Comparison of ENCODE assay signal across 17 cellular contexts in the genomic region with DNA sequence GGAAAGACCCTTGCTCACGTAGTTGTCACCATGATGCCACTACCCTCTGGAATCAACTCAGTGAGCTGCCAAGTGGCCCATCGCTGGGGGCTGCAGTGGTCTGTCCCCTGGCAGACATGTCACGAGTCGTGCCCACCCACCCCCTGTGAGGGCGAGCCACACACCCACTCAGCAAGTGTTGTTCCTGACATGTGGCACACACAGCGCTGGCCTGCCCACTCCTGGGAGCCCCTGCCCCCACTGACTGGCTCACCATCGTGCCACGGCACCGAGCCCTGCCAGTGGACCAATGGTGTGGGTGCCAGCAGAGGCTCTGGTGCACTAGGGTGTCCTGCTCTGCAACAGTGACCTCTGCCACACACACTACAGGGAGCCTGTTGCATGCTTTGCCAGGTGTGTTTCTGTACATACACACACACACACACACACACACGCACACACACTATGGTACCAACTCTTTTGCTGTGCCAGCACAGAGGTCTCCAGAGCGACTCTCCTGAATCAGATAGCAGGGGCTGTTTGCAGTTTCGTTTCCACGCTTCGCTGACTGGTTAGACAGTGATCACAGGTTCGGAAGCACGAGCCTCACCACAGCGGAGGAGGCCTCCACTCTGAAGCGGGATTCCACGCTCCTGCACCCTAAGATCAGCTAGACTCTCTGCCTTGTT. TPM values are rescaled to one million over a fixed set of nuclear protein-coding genes. Genes with fewer than 3 reads are reported as not detected.
DNase-seq lines count a peak whose midpoint lies in the region; ATAC-seq and TF ChIP-seq lines count a peak whose summit lies in the region.
"Had no signal": no experiment of that assay in that cellular context is flagged by ENCODE, and none has a peak within 500 bp of the region (broad histone marks: within the 10 kb centered on the region; RNA-seq: fewer than 3 reads in every experiment).

No MANE protein-coding gene starts in this region.

- no peak overlapping the region for H3K4me3 Mint-ChIP-seq in activated naive CD8-positive, alpha-beta T cell treated with anti-CD3 and anti-CD28 coated beads, Interleukin-2, amount 50 U/mL, for 24 hours
- no peak overlapping the region for H3K4me3 Mint-ChIP-seq in activated naive CD8-positive, alpha-beta T cell treated with anti-CD3 and anti-CD28 coated beads for 36 hours
- H3K4me3 Mint-ChIP-seq: stimulated activated naive CD8-positive, alpha-beta T cell treated with anti-CD3 and anti-CD28 coated beads, Interleukin-15, Interleukin-2, amounts not matched to agents 100 ng/mL and 50 ng/mL, for 24 hours had no signal

- ATAC-seq in activated naive CD8-positive, alpha-beta T cell treated with anti-CD3 and anti-CD28 coated beads, Interleukin-2, amount 50 U/mL, for 24 hours: peak; percentile 21
- ATAC-seq in HG03108 (IDR thresholded peaks at IDR 0.05; ENCODE audit: unreplicated experiment): no peak
- ATAC-seq: HCT116 had no signal

- H3K27ac Mint-ChIP-seq in activated naive CD8-positive, alpha-beta T cell treated with anti-CD3 and anti-CD28 coated beads, Interleukin-2, amount 50 U/mL, for 24 hours: no peak overlapping the region
- H3K27ac Mint-ChIP-seq in activated naive CD8-positive, alpha-beta T cell treated with anti-CD3 and anti-CD28 coated beads for 36 hours: no peak overlapping the region
- H3K27ac Mint-ChIP-seq: progenitor cell of endocrine pancreas; stimulated activated naive CD8-positive, alpha-beta T cell treated with anti-CD3 and anti-CD28 coated beads, Interleukin-15, Interleukin-2, amounts not matched to agents 100 ng/mL and 50 ng/mL, for 24 hours had no signal

- H3K4me1 Mint-ChIP-seq in activated naive CD8-positive, alpha-beta T cell treated with anti-CD3 and anti-CD28 coated beads, Interleukin-2, amount 50 U/mL, for 24 hours: no peaks in the 10 kb centered on the region
- no peaks in the 10 kb centered on the region for H3K4me1 Mint-ChIP-seq in activated naive CD8-positive, alpha-beta T cell treated with anti-CD3 and anti-CD28 coated beads for 36 hours

- no peaks in the 10 kb centered on the region for H3K36me3 Mint-ChIP-seq in activated naive CD8-positive, alpha-beta T cell treated with anti-CD3 and anti-CD28 coated beads, Interleukin-2, amount 50 U/mL, for 24 hours (ENCODE audit: low read depth)
- H3K36me3 Mint-ChIP-seq in activated naive CD8-positive, alpha-beta T cell treated with anti-CD3 and anti-CD28 coated beads for 36 hours: peaks cover 4% of the 10 kb centered on the region
- H3K36me3 Mint-ChIP-seq: CD8-positive, alpha-beta memory T cell had no signal

- intact Hi-C loops in esophagus squamous epithelium (cut with DNase I): no loop called here

- no peak overlapping the region for H3K27ac ChIP-seq in esophagus squamous epithelium
- H3K27ac ChIP-seq in effector memory CD4-positive, alpha-beta T cell (ENCODE audit: insufficient read depth, low read length, poor library complexity, severe bottlenecking): no peak overlapping the region
- H3K27ac ChIP-seq: SJCRH30 had no signal

- DNase-seq in activated naive CD8-positive, alpha-beta T cell treated with anti-CD3 and anti-CD28 coated beads, Interleukin-2, amount 50 U/mL, for 24 hours: no peak
- DNase-seq in activated naive CD8-positive, alpha-beta T cell treated with anti-CD3 and anti-CD28 coated beads for 36 hours: no peak
- peak; percentile 30 for DNase-seq in OCI-M1 (lab: John Stamatoyannopoulos, UW)
- peak; percentile 64 for DNase-seq in left kidney (ENCODE audit: low read depth, low spot score)
- DNase-seq in esophagus squamous epithelium (lab: John Stamatoyannopoulos, UW): no peak
- no peak for DNase-seq in NCI-H1105 treated with DMSO at 0.1 percent for 48 hours (lab: John Stamatoyannopoulos, UW)
- no peak for DNase-seq in effector memory CD4-positive, alpha-beta T cell
- DNase-seq: ACHN; activated CD4-positive, CD25-positive, alpha-beta regulatory T cell treated with anti-CD3 and anti-CD28 coated beads, Interleukin-2, amount 50 U/mL, for 72 hours; CD8-positive, alpha-beta memory T cell; foreskin melanocyte; SJCRH30; stimulated activated CD4-positive, alpha-beta T cell treated with anti-CD3 and anti-CD28 coated beads, Interleukin-12 subunit alpha, Interleukin-12 subunit beta, amount 100 ng/mL, for 4 hours had no signal

- peaks cover 0 to 28% (median 0%) of the 10 kb centered on the region in 4 donors for H3K27me3 ChIP-seq in esophagus squamous epithelium
- no peaks in the 10 kb centered on the region for H3K27me3 ChIP-seq in effector memory CD4-positive, alpha-beta T cell (replicated peaks; ENCODE audit: control insufficient read depth, insufficient read depth, low read length, poor library complexity, severe bottlenecking)

- peaks cover 17% of the 10 kb centered on the region for H3K27me3 Mint-ChIP-seq in activated naive CD8-positive, alpha-beta T cell treated with anti-CD3 and anti-CD28 coated beads, Interleukin-2, amount 50 U/mL, for 24 hours
- peaks cover under 1% of the 10 kb centered on the region for H3K27me3 Mint-ChIP-seq in activated naive CD8-positive, alpha-beta T cell treated with anti-CD3 and anti-CD28 coated beads for 36 hours

- no peaks in the 10 kb centered on the region for H3K36me3 ChIP-seq in esophagus squamous epithelium
- no peaks in the 10 kb centered on the region for H3K36me3 ChIP-seq in effector memory CD4-positive, alpha-beta T cell (ENCODE audit: control insufficient read depth, insufficient read depth, low read length)
- H3K36me3 ChIP-seq: SJCRH30 had no signal

- H3K4me3 ChIP-seq in esophagus squamous epithelium: no peak overlapping the region
- no peak overlapping the region for H3K4me3 ChIP-seq in effector memory CD4-positive, alpha-beta T cell (ENCODE audit: insufficient read depth, low read depth, low read length, poor library complexity, severe bottlenecking)
- H3K4me3 ChIP-seq: SJCRH30 had no signal

- TF ChIP-seq CTCF in esophagus squamous epithelium (IDR thresholded peaks at IDR 0.05): no peak

- H3K9me3 Mint-ChIP-seq in activated naive CD8-positive, alpha-beta T cell treated with anti-CD3 and anti-CD28 coated beads, Interleukin-2, amount 50 U/mL, for 24 hours: no peaks in the 10 kb centered on the region
- no peaks in the 10 kb centered on the region for H3K9me3 Mint-ChIP-seq in activated naive CD8-positive, alpha-beta T cell treated with anti-CD3 and anti-CD28 coated beads for 36 hours

- no peaks in the 10 kb centered on the region for H3K9me3 ChIP-seq in esophagus squamous epithelium
- H3K9me3 ChIP-seq in effector memory CD4-positive, alpha-beta T cell (ENCODE audit: control insufficient read depth, low read length): no peaks in the 10 kb centered on the region
- H3K9me3 ChIP-seq: SJCRH30 had no signal

- peaks cover 4 to 47% (median 15%) of the 10 kb centered on the region in 3 donors for H3K4me1 ChIP-seq in esophagus squamous epithelium
- no peaks in the 10 kb centered on the region for H3K4me1 ChIP-seq in effector memory CD4-positive, alpha-beta T cell (ENCODE audit: control insufficient read depth, insufficient read depth, low read length, poor library complexity, severe bottlenecking)
- H3K4me1 ChIP-seq: SJCRH30 had no signal

- no peak for TF ChIP-seq POLR2A in esophagus squamous epithelium (IDR thresholded peaks at IDR 0.05)

- 86 to 96% methylated on average over 10 to 13 of the region's 19 CpGs for WGBS in esophagus squamous epithelium, 2 donors

RNA-seq across cellular contexts. Expression of a gene that starts 7.7 kb away (rescaled TPM):
- under 1 TPM; 0.64 to 0.80 TPM for total RNA-seq in activated naive CD8-positive, alpha-beta T cell treated with anti-CD3 and anti-CD28 coated beads for 36 hours
- 1 to 10 TPM; 1.1 to 4.0 (median 2.0) TPM for total RNA-seq in esophagus squamous epithelium

RNA-seq across cellular contexts. Expression of a gene that starts 12.5 kb away (rescaled TPM):
- total RNA-seq in activated naive CD8-positive, alpha-beta T cell treated with anti-CD3 and anti-CD28 coated beads for 36 hours: 10 to 100 TPM; 34.7 to 35.3 TPM
- 10 to 100 TPM; 14.9 to 55.7 (median 22.7) TPM for total RNA-seq in esophagus squamous epithelium

RNA-seq across cellular contexts. Expression of a gene that starts 24.4 kb away (rescaled TPM):
- 10 to 100 TPM; 38.4 to 39.0 TPM for total RNA-seq in activated naive CD8-positive, alpha-beta T cell treated with anti-CD3 and anti-CD28 coated beads for 36 hours
- 10 to 100 TPM; 42.3 to 70.5 (median 53.2) TPM for total RNA-seq in esophagus squamous epithelium

RNA-seq across cellular contexts. Expression of a gene that starts 37.5 kb away (rescaled TPM):
- total RNA-seq in activated naive CD8-positive, alpha-beta T cell treated with anti-CD3 and anti-CD28 coated beads for 36 hours: 10 to 100 TPM; 36.7 to 37.8 TPM
- total RNA-seq in esophagus squamous epithelium: 10 to 100 TPM in 1 of 4 donors, 1 to 10 TPM in 3; 2.1 to 14.1 (median 5.9) TPM

Comparison
In these comparisons a context has a peak if more than half of its experiments do, and no peak if none do; other contexts are left out.
1. DNase-seq: peak in OCI-M1 (single experiment) and left kidney (single experiment); none in activated naive CD8-positive, alpha-beta T cell treated with anti-CD3 and anti-CD28 coated beads, Interleukin-2, amount 50 U/mL, for 24 hours (single experiment), activated naive CD8-positive, alpha-beta T cell treated with anti-CD3 and anti-CD28 coated beads for 36 hours (single experiment), esophagus squamous epithelium (single experiment), NCI-H1105 treated with DMSO at 0.1 percent for 48 hours (single experiment) and effector memory CD4-positive, alpha-beta T cell (0 of 3).